2 cellular contexts compared by ENCODE assay signal in genomic region chr6:130796313-130796905, GRCh38.
TF ChIP-seq lines count a peak whose summit lies in the region.

No MANE protein-coding gene starts in this region.

TF ChIP-seq in PFSK-1, 5 proteins besides CTCF, POLR2A, EP300 and RAD21 (continued from another document):
- TF ChIP-seq REST (IDR thresholded peaks at IDR 0.05; ENCODE audit: insufficient read depth in 1 of 2, low read depth in 2 of 2, low read length in 2 of 2) (0 out of 4 replicates have a peak, but pooled peaks of 1 of the 2 experiments have one; percentile 62), FOXP2 (optimal IDR thresholded peaks at IDR 0.05; ENCODE audit: borderline replicate concordance, extremely low read depth, extremely low read length, insufficient read depth) (no peak)
TF ChIP-seq in PFSK-1: peak in this region for 2.

TF ChIP-seq in H1, 55 proteins besides CTCF, POLR2A, EP300 and RAD21 (continued from another document):
- TF ChIP-seq RBBP5 (IDR thresholded peaks at IDR 0.05; ENCODE audit: borderline replicate concordance, low read depth, low read length) (no peak), MAX (IDR thresholded peaks at IDR 0.05) (no peak)
